1 cellular context compared by ENCODE assay signal in genomic region chr18:73735836-73736235, GRCh38.
TF ChIP-seq lines count a peak whose summit lies in the region.

No MANE protein-coding gene starts in this region.

TF ChIP-seq in IMR-90, 13 proteins besides CTCF, POLR2A, EP300 and RAD21 (continued from another document):
- no peak for TF ChIP-seq RFX5 (IDR thresholded peaks at IDR 0.05; ENCODE audit: low read depth, low read length)
- TF ChIP-seq MXI1 (IDR thresholded peaks at IDR 0.05; ENCODE audit: borderline replicate concordance, low read depth, low read length): no peak
- no peak for TF ChIP-seq MAZ (IDR thresholded peaks at IDR 0.05; ENCODE audit: borderline replicate concordance, low read depth, low read length)
- TF ChIP-seq BHLHE40 (IDR thresholded peaks at IDR 0.05; ENCODE audit: low read depth, low read length): no peak
- no peak for TF ChIP-seq NFE2L2 (IDR thresholded peaks at IDR 0.05; ENCODE audit: low read depth, low read length)
